ENCODE assay signal across 26 cellular contexts in genomic region chr10:100163704-100164621, GRCh38. TPM values are rescaled to one million over a fixed set of nuclear protein-coding genes. Genes with fewer than 3 reads are reported as not detected.
DNase-seq lines count a peak whose midpoint lies in the region; ATAC-seq, FAIRE-seq and TF ChIP-seq lines count a peak whose summit lies in the region.
"Had no signal": no experiment of that assay in that cellular context is flagged by ENCODE, and none has a peak within 500 bp of the region (broad histone marks: within the 10 kb centered on the region; RNA-seq: fewer than 3 reads in every experiment).

No MANE protein-coding gene starts in this region.

- in situ Hi-C loops in HepG2 (cut with HindIII; ENCODE audit: extremely low pct_ligation_motif_present, low pct_unique_long_range_greater_than_20kb): no loop called here

- peak overlapping the region; percentile 34; the same call in 1 of the 2 replicates for H3K27ac Mint-ChIP-seq in HFFc6
- H3K27ac Mint-ChIP-seq: activated CD8-positive, alpha-beta T cell treated with anti-CD3 and anti-CD28 coated beads for 36 hours; activated naive CD4-positive, alpha-beta T cell treated with anti-CD3 and anti-CD28 coated beads, Interleukin-2, amount 10 ng/mL, durations not matched to agents 7 days and 5 days; stimulated activated memory B cell treated with anti-CD40 and anti-IgM and Interleukin-4, amounts not matched to agents 10 μg/mL and 1 μg/mL and 100 μg/mL, for 72 hours; T-helper 1 cell treated with Interleukin-12 subunit alpha and Interleukin-12 subunit beta and Interleukin-4 antibody, amounts not matched to agents 30 μg/mL and 1 μg/mL, for 36 hours had no signal

- H2AFZ ChIP-seq in ACC112 (ENCODE audit: low read length, unreplicated experiment) (peak overlapping the region; percentile 70), HepG2 (ENCODE audit: low read length) (no peak overlapping the region)
- H2AFZ ChIP-seq: parathyroid adenoma had no signal

- ATAC-seq in HepG2 (peak; percentile 86), psoas muscle (no peak), HG02588 (IDR thresholded peaks at IDR 0.05; ENCODE audit: unreplicated experiment) (no peak), gastroesophageal sphincter (no peak)
- ATAC-seq: activated CD8-positive, alpha-beta T cell treated with anti-CD3 and anti-CD28 coated beads for 36 hours; natural killer cell treated with Interleukin-12 subunit alpha and Interleukin-12 subunit beta and Interleukin-15 and Interleukin-18, amount 100 ng/mL, for 72 hours; stimulated activated memory B cell treated with anti-CD40 and anti-IgM and Interleukin-4, amounts not matched to agents 10 μg/mL and 1 μg/mL and 100 μg/mL, for 72 hours had no signal

- H3K36me3 Mint-ChIP-seq in HFFc6 (ENCODE audit: low read depth): peaks cover 22% of the 10 kb centered on the region

- H3K4me2 ChIP-seq in HepG2 (ENCODE audit: low read depth, low read length): peak overlapping the region; percentile 38; the same call in 1 of the 2 replicates

- peak overlapping the region; percentile 60 for H3K27ac ChIP-seq in ACC112 (ENCODE audit: low read depth, low read length)
- peak overlapping the region; percentile 62 for H3K27ac ChIP-seq in HepG2 (ENCODE audit: extremely low read length, insufficient read depth, low read length)
- no peak overlapping the region for H3K27ac ChIP-seq in psoas muscle
- H3K27ac ChIP-seq in gastroesophageal sphincter: no peak overlapping the region
- H3K27ac ChIP-seq: parathyroid adenoma, SJSA1, WERI-Rb-1 had no signal

- TF ChIP-seq RAD21 in HepG2 (CRISPR knock-in tag; IDR thresholded peaks at IDR 0.05): no peak

- no peaks in the 10 kb centered on the region for H3K27me3 Mint-ChIP-seq in HFFc6 (ENCODE audit: insufficient read depth)
- H3K27me3 Mint-ChIP-seq: activated CD8-positive, alpha-beta T cell treated with anti-CD3 and anti-CD28 coated beads for 36 hours; activated naive CD4-positive, alpha-beta T cell treated with anti-CD3 and anti-CD28 coated beads, Interleukin-2, amount 10 ng/mL, durations not matched to agents 7 days and 5 days; CD4-positive, CD25-positive, alpha-beta regulatory T cell; natural killer cell treated with Interleukin-12 subunit alpha and Interleukin-12 subunit beta and Interleukin-15 and Interleukin-18, amount 100 ng/mL, for 72 hours; stimulated activated memory B cell treated with anti-CD40 and anti-IgM and Interleukin-4, amounts not matched to agents 10 μg/mL and 1 μg/mL and 100 μg/mL, for 72 hours had no signal

- H4K20me1 ChIP-seq in HepG2 (ENCODE audit: insufficient read depth, low read length): peaks cover 3% of the 10 kb centered on the region; the same call in 1 of the 2 replicates

- peaks cover 10% of the 10 kb centered on the region for H3K4me1 Mint-ChIP-seq in HFFc6 (ENCODE audit: low read depth)

- H3K9me3 ChIP-seq in HepG2 (ENCODE audit: low read length) (no peaks in the 10 kb centered on the region), psoas muscle (no peaks in the 10 kb centered on the region), gastroesophageal sphincter (no peaks in the 10 kb centered on the region)
- H3K9me3 ChIP-seq: HAP-1, SJSA1 had no signal

- H3K27me3 ChIP-seq in ACC112 (ENCODE audit: insufficient read depth, low read length) (no peaks in the 10 kb centered on the region), HepG2 (ENCODE audit: control insufficient read depth in 1 of 2, insufficient read depth in 2 of 2, low read length in 2 of 2) (no peaks in the 10 kb centered on the region), psoas muscle (ENCODE audit: insufficient read depth in 3 of 3, low read length in 2 of 3) (no peaks in the 10 kb centered on the region), gastroesophageal sphincter (no peaks in the 10 kb centered on the region)
- H3K27me3 ChIP-seq: SJSA1 had no signal

- H3K4me1 ChIP-seq in ACC112 (ENCODE audit: control insufficient read depth, insufficient read depth, low read length, unreplicated experiment) (peaks cover 19% of the 10 kb centered on the region), HepG2 (ENCODE audit: insufficient read depth, low read length) (peaks cover 45% of the 10 kb centered on the region), psoas muscle (no peaks in the 10 kb centered on the region), gastroesophageal sphincter (no peaks in the 10 kb centered on the region)
- H3K4me1 ChIP-seq: HAP-1 had no signal

- peak; percentile 47 for FAIRE-seq in HepG2 (lab: Jason Lieb, UNC)
- FAIRE-seq: astrocyte, kidney had no signal

- H3K36me3 ChIP-seq in ACC112 (ENCODE audit: insufficient read depth, low read length) (peaks cover 30% of the 10 kb centered on the region), HepG2 (replicated peaks in 1 of 2; ENCODE audit: control insufficient read depth in 1 of 2, insufficient read depth in 2 of 2, low read length in 2 of 2) (peaks cover 2 to 25% of the 10 kb centered on the region in 2 experiments; a peak in 4 of 5 replicates), psoas muscle (ENCODE audit: insufficient read depth in 1 of 2, low read depth in 1 of 2) (peaks cover 0 to 61% of the 10 kb centered on the region in 2 donors), gastroesophageal sphincter (peaks cover 0 to 65% of the 10 kb centered on the region in 2 donors)

- intact Hi-C loops in HepG2 (cut with micrococcal nuclease; ENCODE audit: unreplicated experiment) (no loop called here), psoas muscle (cut with DNase I) (no loop called here)

- TF ChIP-seq CTCF in HFFc6 (IDR thresholded peaks at IDR 0.05) (no peak), epithelial cell of esophagus (IDR thresholded peaks at IDR 0.05; ENCODE audit: insufficient read depth, low read depth, low read length, missing control alignments) (no peak), HepG2 (CRISPR knock-in tag; IDR thresholded peaks at IDR 0.05) (no peak), psoas muscle (IDR thresholded peaks at IDR 0.05) (no peak), gastroesophageal sphincter (IDR thresholded peaks at IDR 0.05) (no peak)

- 22% methylated on average over 3 of the region's 3 CpGs for WGBS in HepG2 (ENCODE audit: low lambda C conversion rate)
- 80 to 94% (median 85%) methylated on average over 3 of the region's 3 CpGs for WGBS in psoas muscle, 3 donors
- 77 to 80% methylated on average over 3 of the region's 3 CpGs for WGBS in gastroesophageal sphincter (ENCODE audit: low coverage in 1 of 2), 2 donors

- CTCF ChIA-PET in HepG2 (lab: Yijun Ruan, JAX; ENCODE audit: low intra/inter-chr PET ratio, low total read pairs): no interaction called here

- H3K4me3 Mint-ChIP-seq in HFFc6: no peak overlapping the region
- H3K4me3 Mint-ChIP-seq: activated CD8-positive, alpha-beta T cell treated with anti-CD3 and anti-CD28 coated beads for 36 hours; activated naive CD4-positive, alpha-beta T cell treated with anti-CD3 and anti-CD28 coated beads, Interleukin-2, amount 10 ng/mL, durations not matched to agents 7 days and 5 days; CD4-positive, CD25-positive, alpha-beta regulatory T cell; natural killer cell treated with Interleukin-12 subunit alpha and Interleukin-12 subunit beta and Interleukin-15 and Interleukin-18, amount 100 ng/mL, for 72 hours; stimulated activated memory B cell treated with anti-CD40 and anti-IgM and Interleukin-4, amounts not matched to agents 10 μg/mL and 1 μg/mL and 100 μg/mL, for 72 hours; T-helper 1 cell treated with Interleukin-12 subunit alpha and Interleukin-12 subunit beta and Interleukin-4 antibody, amounts not matched to agents 30 μg/mL and 1 μg/mL, for 36 hours had no signal

- no peak for TF ChIP-seq EP300 in HepG2 (IDR thresholded peaks at IDR 0.05; ENCODE audit: low read depth in 2 of 2, low read length in 2 of 2)
- TF ChIP-seq EP300 in HepG2 (CRISPR knock-in tag; IDR thresholded peaks at IDR 0.05; ENCODE audit: borderline replicate concordance): no peak
- TF ChIP-seq EP300 in gastroesophageal sphincter (IDR thresholded peaks at IDR 0.05): no peak

- no peak overlapping the region for H3K9ac ChIP-seq in HepG2 (ENCODE audit: insufficient read depth, low read depth, low read length)
- H3K9ac ChIP-seq: parathyroid adenoma had no signal

- POLR2A ChIA-PET in HepG2 (lab: Yijun Ruan, JAX): interaction anchor here (1.3 to 1.5 kb wide), 3 partner anchors 16 to 22 kb away, joined by 3 to 4 read pairs (median 3); partner anchors contain the start of gene ERLIN1

- no peaks in the 10 kb centered on the region for H3K9me3 Mint-ChIP-seq in HFFc6
- H3K9me3 Mint-ChIP-seq: activated CD8-positive, alpha-beta T cell treated with anti-CD3 and anti-CD28 coated beads for 36 hours; activated naive CD4-positive, alpha-beta T cell treated with anti-CD3 and anti-CD28 coated beads, Interleukin-2, amount 10 ng/mL, durations not matched to agents 7 days and 5 days; CD4-positive, CD25-positive, alpha-beta regulatory T cell; natural killer cell treated with Interleukin-12 subunit alpha and Interleukin-12 subunit beta and Interleukin-15 and Interleukin-18, amount 100 ng/mL, for 72 hours; stimulated activated memory B cell treated with anti-CD40 and anti-IgM and Interleukin-4, amounts not matched to agents 10 μg/mL and 1 μg/mL and 100 μg/mL, for 72 hours; T-helper 1 cell treated with Interleukin-12 subunit alpha and Interleukin-12 subunit beta and Interleukin-4 antibody, amounts not matched to agents 30 μg/mL and 1 μg/mL, for 36 hours had no signal

- H3K4me3 ChIP-seq in ACC112 (ENCODE audit: low read depth, low read length) (no peak overlapping the region; the same call in 1 of the 2 replicates), epithelial cell of esophagus (ENCODE audit: low read length) (no peak overlapping the region), HepG2 (replicated peaks in 1 of 3; ENCODE audit: insufficient read depth in 1 of 3, low read depth in 2 of 3, low read length in 3 of 3) (no peak overlapping the region; a peak in 1 of 6 replicates), psoas muscle (no peak overlapping the region), gastroesophageal sphincter (no peak overlapping the region)
- H3K4me3 ChIP-seq: HAP-1, SJSA1 had no signal

- TF ChIP-seq POLR2A in HepG2 (IDR thresholded peaks at IDR 0.05; ENCODE audit: insufficient read depth in 1 of 2, low read depth in 2 of 2, low read length in 2 of 2) (no peak), gastroesophageal sphincter (IDR thresholded peaks at IDR 0.05) (no peak)

- peaks cover 5% of the 10 kb centered on the region for H3K79me2 ChIP-seq in ACC112 (ENCODE audit: control insufficient read depth, insufficient read depth, low read length, unreplicated experiment)
- peaks cover 18% of the 10 kb centered on the region for H3K79me2 ChIP-seq in HepG2 (ENCODE audit: insufficient read depth, low read length)

- BruUV-seq in HepG2 (replicated peaks; lab: Mats Ljungman, UMichigan): no TSS peak

- DNase-seq in HFFc6: no peak
- DNase-seq in epithelial cell of esophagus (ENCODE audit: low read depth): peak; percentile 36
- peak; percentile 39 for DNase-seq in HepG2 (ENCODE audit: low spot score)
- no peak for DNase-seq in psoas muscle
- DNase-seq in NCI-H2081 (lab: John Stamatoyannopoulos, UW): no peak
- DNase-seq: activated CD8-positive, alpha-beta T cell treated with anti-CD3 and anti-CD28 coated beads for 36 hours; activated naive CD4-positive, alpha-beta T cell treated with anti-CD3 and anti-CD28 coated beads, Interleukin-2, amount 10 ng/mL, durations not matched to agents 7 days and 5 days; CD4-positive, CD25-positive, alpha-beta regulatory T cell; DMS153; foreskin fibroblast; hippocampal formation; Karpas-422; kidney; NCI-H1048; NCI-H187 treated with DMSO at 0.1 percent for 48 hours; WERI-Rb-1 had no signal

RNA-seq across cellular contexts. Expression of gene ERLIN1, which starts 21.9 kb away (rescaled TPM):
- 10 to 100 TPM; 56.9 to 83.1 (median 74.2) TPM for total RNA-seq in HFFc6 (2021; fragmentation: NEBNext Ultra II Directional; extraction: Animal tissue kit (Norgen Biotek cat#: 25700))
- total RNA-seq in HepG2 (2016; rRNA removed; fragmentation: Illumina TruSeq; extraction: Trizol) (46.9 and 69.3 TPM in 2 replicates), psoas muscle (10 to 100 TPM in 2 of 4 donors, 1 to 10 TPM in 2; 8.3 to 11.6 (median 10.0) TPM), gastroesophageal sphincter (10 to 100 TPM in 3 of 4 donors, 1 to 10 TPM in 1; 5.9 to 20.5 (median 12.4) TPM)
- total RNA-seq in HepG2 (2016; cell fraction: cytosol; rRNA removed; fragmentation: Illumina TruSeq; extraction: Trizol; ENCODE audit: low read depth): 5.5 and 7.0 TPM in 2 replicates
- 46.1 and 69.2 TPM in 2 replicates for total RNA-seq in HepG2 (2016; cell fraction: insoluble cytoplasmic fraction; rRNA removed; fragmentation: Illumina TruSeq; extraction: Trizol)
- 19.6 and 23.2 TPM in 2 replicates for total RNA-seq in HepG2 (2016; cell fraction: membrane; rRNA removed; fragmentation: Illumina TruSeq; extraction: Trizol)
- 69.4 and 73.7 TPM in 2 replicates for total RNA-seq in HepG2 (2016; cell fraction: nucleus; rRNA removed; fragmentation: Illumina TruSeq; extraction: Trizol)
- polyA plus RNA-seq in HepG2 (2011; rRNA removed) (56.8 and 61.3 TPM in 2 replicates), psoas muscle (10 to 100 TPM in 2 of 3 donors, 1 to 10 TPM in 1; 6.8 to 15.2 (median 14.3) TPM)
- polyA plus RNA-seq in HepG2 (2011; cell fraction: cytosol; rRNA removed): 37.8 and 56.8 TPM in 2 replicates
- polyA plus RNA-seq in HepG2 (2011; cell fraction: nucleus; rRNA removed): 18.0 and 23.0 TPM in 2 replicates
- 99.8 and 100 TPM in 2 replicates for polyA plus RNA-seq in HepG2 (2012)
- polyA plus RNA-seq in HepG2 (2016; cell fraction: cytosol; fragmentation: Illumina TruSeq; extraction: Trizol; ENCODE audit: low read depth): 5.5 and 6.1 TPM in 2 replicates
- polyA plus RNA-seq in HepG2 (2016; cell fraction: insoluble cytoplasmic fraction; fragmentation: Illumina TruSeq; extraction: Trizol; ENCODE audit: low read depth): 41.5 and 42.1 TPM in 2 replicates
- 12.8 and 13.4 TPM in 2 replicates for polyA plus RNA-seq in HepG2 (2016; cell fraction: membrane; fragmentation: Illumina TruSeq; extraction: Trizol; ENCODE audit: low read depth)
- polyA plus RNA-seq in HepG2 (2016; cell fraction: nucleus; fragmentation: Illumina TruSeq; extraction: Trizol; ENCODE audit: insufficient read depth, low read depth): 61.4 and 69.1 TPM in 2 replicates
- polyA minus RNA-seq in HepG2 (2011; rRNA and poly(A)+ RNA removed; ENCODE audit: low replicate concordance): 18.3 and 32.9 TPM in 2 replicates
- polyA minus RNA-seq in HepG2 (2011; cell fraction: cytosol; rRNA and poly(A)+ RNA removed): 32.7 and 42.3 TPM in 2 replicates
- 15.5 and 28.8 TPM in 2 replicates for polyA minus RNA-seq in HepG2 (2011; cell fraction: nucleus; rRNA and poly(A)+ RNA removed)

Comparison
In these comparisons a context has a peak if more than half of its experiments do, and no peak if none do; other contexts are left out.
1. H3K27ac ChIP-seq: peak in ACC112 (single experiment) and HepG2 (single experiment); none in psoas muscle (single experiment) and gastroesophageal sphincter (0 of 4).
2. DNase-seq: peak in epithelial cell of esophagus (single experiment) and HepG2 (single experiment); none in HFFc6 (single experiment), psoas muscle (0 of 2) and NCI-H2081 (0 of 2).